In the genomic region with DNA sequence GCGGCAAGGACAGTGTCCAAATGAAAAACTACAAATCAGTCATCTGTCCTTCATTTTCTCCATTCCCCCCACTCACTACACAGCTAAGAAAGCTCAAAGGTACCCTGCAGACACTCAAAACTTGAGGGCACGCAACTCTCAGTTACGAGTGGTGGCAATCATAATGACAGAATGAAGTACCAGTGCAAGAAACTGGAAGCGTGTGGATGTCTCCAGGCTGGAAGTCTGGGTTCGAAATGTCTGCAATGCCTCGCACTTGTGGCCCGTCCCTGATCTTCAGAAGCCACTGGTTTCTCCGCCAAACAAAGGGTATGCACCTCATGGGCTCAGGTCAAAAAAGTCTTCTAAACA, we compare ENCODE assay signal across 8 cellular contexts. TPM values are rescaled to one million over a fixed set of nuclear protein-coding genes. Genes with fewer than 3 reads are reported as not detected.
DNase-seq lines count a peak whose midpoint lies in the region; ATAC-seq and TF ChIP-seq lines count a peak whose summit lies in the region.

No MANE protein-coding gene starts in this region.

- DNase-seq in cardiac muscle cell (ENCODE audit: low read depth in 1 of 2, low spot score in 1 of 2) (no peak), left ventricle myocardium superior (no peak), astrocyte of the cerebellum (ENCODE audit: low read depth) (no peak), memory B cell (ENCODE audit: low spot score in 2 of 2) (no peak), vagina (ENCODE audit: extremely low spot score in 2 of 2) (no peak), NCI-H2227 treated with DMSO at 0.1 percent for 48 hours (lab: John Stamatoyannopoulos, UW) (no peak)

- H3K9me3 ChIP-seq in cardiac muscle cell (ENCODE audit: low read depth), result no peaks in the 10 kb centered on the region
- H3K9me3 ChIP-seq in vagina, result no peaks in the 10 kb centered on the region

- peak overlapping the region; percentile 91 for H3K4me3 Mint-ChIP-seq in memory B cell

- H3K36me3 Mint-ChIP-seq in memory B cell, result no peaks in the 10 kb centered on the region

- H3K4me3 ChIP-seq in cardiac muscle cell (peak overlapping the region; percentile 52), astrocyte of the cerebellum (ENCODE audit: low read depth, low read length) (peak overlapping the region; percentile 92), vagina (peak overlapping the region; percentile 61 to 66)

- H3K27ac ChIP-seq in cardiac muscle cell, result peak overlapping the region; percentile 75
- H3K27ac ChIP-seq in vagina, result no peak overlapping the region

- intact Hi-C loops in left ventricle myocardium superior (cut with micrococcal nuclease), result no loop called here
- intact Hi-C loops in vagina (cut with DNase I), result no loop called here

- H3K36me3 ChIP-seq in cardiac muscle cell, result no peaks in the 10 kb centered on the region
- H3K36me3 ChIP-seq in vagina, result no peaks in the 10 kb centered on the region

- no peaks in the 10 kb centered on the region for H3K27me3 Mint-ChIP-seq in memory B cell

- H3K27me3 ChIP-seq in cardiac muscle cell (no peaks in the 10 kb centered on the region), vagina (no peaks in the 10 kb centered on the region)

- peaks cover 6% of the 10 kb centered on the region for H3K4me1 Mint-ChIP-seq in memory B cell

- no peak for TF ChIP-seq POLR2A in vagina (IDR thresholded peaks at IDR 0.05)

- no peaks in the 10 kb centered on the region for H3K9me3 Mint-ChIP-seq in memory B cell

- H3K4me1 ChIP-seq in cardiac muscle cell (ENCODE audit: low read depth) (no peaks in the 10 kb centered on the region), vagina (peaks cover 9% of the 10 kb centered on the region)

- in situ Hi-C loops in astrocyte of the cerebellum (cut with HindIII; ENCODE audit: low sequenced_read_pairs), result no loop called here

- ATAC-seq in left ventricle myocardium superior (no peak), memory B cell (ENCODE audit: low read depth) (no peak), HG03097 (IDR thresholded peaks at IDR 0.05; ENCODE audit: low FRiP score, unreplicated experiment) (no peak), GM21515 (IDR thresholded peaks at IDR 0.05; ENCODE audit: unreplicated experiment) (no peak)

- H3K27ac Mint-ChIP-seq in memory B cell, result peak overlapping the region; percentile 97

- TF ChIP-seq CTCF in cardiac muscle cell (IDR thresholded peaks at IDR 0.05; ENCODE audit: low read depth, low read length) (no peak), astrocyte of the cerebellum (IDR thresholded peaks at IDR 0.05; ENCODE audit: low read depth, low read length, missing control alignments) (no peak), vagina (IDR thresholded peaks at IDR 0.05) (no peak)

RNA-seq across cellular contexts. Expression of a gene that starts 0.6 kb away (rescaled TPM):
- total RNA-seq in cardiac muscle cell, result 17.7 and 26.7 TPM in 2 replicates
- polyA plus RNA-seq in cardiac muscle cell, result 22.2 and 36.0 TPM in 2 replicates
- 3.5 TPM for total RNA-seq in left ventricle myocardium superior
- 3.9 TPM for total RNA-seq in vagina

RNA-seq across cellular contexts. Expression of a gene that starts 21.8 kb away (rescaled TPM):
- total RNA-seq in cardiac muscle cell, result 24.1 and 143 TPM in 2 replicates
- polyA plus RNA-seq in cardiac muscle cell, result 37.1 and 281 TPM in 2 replicates
- total RNA-seq in left ventricle myocardium superior, result 4.0 TPM
- 14.0 TPM for total RNA-seq in vagina

RNA-seq across cellular contexts. Expression of a gene that starts 45.9 kb away (rescaled TPM):
- total RNA-seq in cardiac muscle cell (17.3 and 87.5 TPM in 2 replicates), left ventricle myocardium superior (12.9 TPM), vagina (10.6 TPM)
- polyA plus RNA-seq in cardiac muscle cell, result 27.8 and 38.4 TPM in 2 replicates
